10 cellular contexts compared by ENCODE assay signal in the genomic region with DNA sequence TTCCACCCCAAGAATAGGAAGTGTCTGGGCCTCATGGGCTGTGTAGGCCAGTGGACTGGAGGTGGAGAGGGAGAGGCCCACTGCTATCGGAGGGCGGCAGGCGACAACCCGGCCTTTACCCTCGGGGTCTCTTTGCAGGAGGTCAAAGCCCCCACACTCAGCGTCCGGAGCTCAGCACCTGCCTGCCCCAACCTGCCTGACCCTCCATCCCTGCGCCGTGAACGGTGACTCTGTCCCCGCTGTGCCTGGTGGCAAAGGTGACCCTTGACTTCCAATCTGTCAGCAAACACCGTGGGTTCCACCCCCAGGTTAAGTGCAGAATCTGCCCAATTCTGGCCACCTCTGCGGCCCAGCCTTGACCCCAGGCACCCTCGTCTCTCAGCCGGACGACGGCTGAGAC. TPM values are rescaled to one million over a fixed set of nuclear protein-coding genes. Genes with fewer than 3 reads are reported as not detected.
"Had no signal": no experiment of that assay in that cellular context is flagged by ENCODE, and none has a peak within 500 bp of the region (broad histone marks: within the 10 kb centered on the region; RNA-seq: fewer than 3 reads in every experiment).

No MANE protein-coding gene starts in this region.

- H2AFZ ChIP-seq: GM23338 had no signal

- H3K9me3 Mint-ChIP-seq: GM23338 had no signal

- H3K27ac Mint-ChIP-seq: GM23338, HFFc6 had no signal

- ATAC-seq: HCT116, HepG2, K562 had no signal

- H3K27ac ChIP-seq: HL-60 had no signal

- DNase-seq: H7, HFFc6, Kasumi-1, KG1 had no signal

- H3K4me2 ChIP-seq: GM23338 had no signal

- FAIRE-seq: HepG2, K562 had no signal

- H3K4me3 Mint-ChIP-seq: GM23338, HFFc6 had no signal

- H3K4me3 ChIP-seq: GM23338, K562 had no signal

RNA-seq across cellular contexts. Expression of a gene that starts 15.7 kb away (rescaled TPM):
- total RNA-seq: HFFc6, HT1080, K562 had no signal
- polyA plus RNA-seq: HepG2, K562 had no signal
